In the genomic region with DNA sequence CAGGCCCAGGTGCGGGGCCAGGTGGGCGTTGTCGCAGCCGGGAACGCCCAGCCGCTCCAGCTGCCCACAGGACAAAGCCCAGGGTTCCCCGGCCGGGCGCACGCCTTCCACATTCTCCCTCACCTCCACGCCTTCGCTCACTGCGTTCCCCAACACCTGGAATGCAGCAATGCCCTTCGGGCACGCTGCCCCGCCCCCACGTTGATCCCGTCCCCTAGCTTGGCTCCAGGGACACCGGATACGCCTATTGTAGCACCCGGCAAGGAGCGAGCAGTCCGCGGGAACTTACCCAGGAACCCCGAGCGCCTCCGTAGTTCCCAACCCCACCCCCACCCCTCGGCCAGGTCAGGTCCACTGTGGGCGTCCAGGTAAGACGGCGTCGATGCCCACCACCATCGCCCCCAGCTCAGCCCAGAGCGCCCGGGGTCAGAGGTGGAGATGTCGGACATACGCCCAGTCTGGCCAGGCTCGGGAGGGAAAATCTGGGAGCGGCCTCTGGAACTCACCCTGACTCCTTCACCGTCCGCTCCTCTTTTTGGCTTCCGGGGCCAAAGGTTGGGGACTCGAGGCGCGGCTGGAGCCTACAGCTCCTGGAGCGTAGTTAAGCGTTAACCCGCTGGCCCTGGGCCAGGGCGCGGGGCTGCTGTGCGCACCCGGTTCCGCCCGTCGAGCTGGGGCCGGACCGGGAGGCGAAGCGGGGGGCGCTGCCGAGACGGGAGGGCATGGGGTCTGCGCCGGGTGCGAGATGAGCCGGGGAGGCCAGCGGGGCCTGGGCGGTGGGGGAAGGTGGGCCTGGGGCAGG, we compare ENCODE assay signal across 8 cellular contexts. TPM values are rescaled to one million over a fixed set of nuclear protein-coding genes. Genes with fewer than 3 reads are reported as not detected.
A peak's percentile ranks its signal among the peaks of the same experiment; 100 is the strongest.
DNase-seq lines count a peak whose midpoint lies in the region; ATAC-seq, FAIRE-seq and TF ChIP-seq lines count a peak whose summit lies in the region.

No MANE protein-coding gene starts in this region.

- H3K9me3 ChIP-seq in osteoblast (ENCODE audit: low read depth, low read length): no peaks in the 10 kb centered on the region

- ATAC-seq in HG03354 (IDR thresholded peaks at IDR 0.05; ENCODE audit: poor library complexity, severe bottlenecking, unreplicated experiment): no peak

- H3K4me1 ChIP-seq in osteoblast (ENCODE audit: insufficient read depth, low read length): peaks cover 12% of the 10 kb centered on the region

- H3K79me2 ChIP-seq in osteoblast (ENCODE audit: insufficient read depth, low read length): peaks cover 38% of the 10 kb centered on the region

- TF ChIP-seq CTCF in WI38 (IDR thresholded peaks at IDR 0.05; ENCODE audit: low read depth, low read length): no peak
- TF ChIP-seq CTCF in fibroblast of mammary gland (conservative IDR thresholded peaks at IDR 0.05; ENCODE audit: control insufficient read depth, insufficient read depth, low read depth, low read length): no peak
- no peak for TF ChIP-seq CTCF in osteoblast (IDR thresholded peaks at IDR 0.05; ENCODE audit: extremely low read depth, low read depth, low read length)
- TF ChIP-seq CTCF in GM10248 (IDR thresholded peaks at IDR 0.05; ENCODE audit: control extremely low read depth, extremely low read depth, low read depth, missing control alignments): no peak

- no peak for FAIRE-seq in urothelium cell line (lab: Jason Lieb, UNC)

- peak overlapping the region; percentile 66 for H3K4me2 ChIP-seq in osteoblast (ENCODE audit: insufficient read depth, low read length)

- no peak overlapping the region for H3K27ac ChIP-seq in osteoblast (ENCODE audit: low read depth, low read length)

- CTCF ChIA-PET in GM10248 (lab: Yijun Ruan, JAX): no interaction called here

- peak overlapping the region; percentile 52 for H3K4me3 ChIP-seq in WI38 (ENCODE audit: low read depth, low read length)
- peak overlapping the region; percentile 24 for H3K4me3 ChIP-seq in fibroblast of mammary gland (ENCODE audit: control insufficient read depth, low read depth, low read length)
- H3K4me3 ChIP-seq in osteoblast (ENCODE audit: insufficient read depth, low read length): peak overlapping the region; percentile 61

- POLR2A ChIA-PET in GM10248 (lab: Yijun Ruan, JAX): no interaction called here

- H3K36me3 ChIP-seq in osteoblast (ENCODE audit: insufficient read depth, low read length): no peaks in the 10 kb centered on the region

- no peaks in the 10 kb centered on the region for H3K36me3 Mint-ChIP-seq in activated T-cell treated with anti-CD3 and anti-CD28 coated beads, Interleukin-2, amount 50 U/mL, for 24 hours (ENCODE audit: low read depth)

- H3K4me1 Mint-ChIP-seq in activated T-cell treated with anti-CD3 and anti-CD28 coated beads, Interleukin-2, amount 50 U/mL, for 24 hours (ENCODE audit: low read depth): peaks cover 4% of the 10 kb centered on the region

- no peaks in the 10 kb centered on the region for H3K9me3 Mint-ChIP-seq in activated T-cell treated with anti-CD3 and anti-CD28 coated beads, Interleukin-2, amount 50 U/mL, for 24 hours

- H2AFZ ChIP-seq in osteoblast (ENCODE audit: low read length): no peak overlapping the region

- peaks cover 12% of the 10 kb centered on the region for H3K27me3 ChIP-seq in osteoblast (ENCODE audit: insufficient read depth, low read length)

- peak overlapping the region; percentile 47 for H3K4me3 Mint-ChIP-seq in activated T-cell treated with anti-CD3 and anti-CD28 coated beads, Interleukin-2, amount 50 U/mL, for 24 hours

- no peak overlapping the region for H3K27ac Mint-ChIP-seq in activated T-cell treated with anti-CD3 and anti-CD28 coated beads, Interleukin-2, amount 50 U/mL, for 24 hours

- peaks cover 24% of the 10 kb centered on the region for H3K27me3 Mint-ChIP-seq in activated T-cell treated with anti-CD3 and anti-CD28 coated beads, Interleukin-2, amount 50 U/mL, for 24 hours

- H4K20me1 ChIP-seq in osteoblast (ENCODE audit: insufficient read depth, low read length): peaks cover 28% of the 10 kb centered on the region

- DNase-seq in activated T-cell treated with anti-CD3 and anti-CD28 coated beads, Interleukin-2, amount 50 U/mL, for 24 hours: no peak
- no peak for DNase-seq in activated T-cell treated with anti-CD3 and anti-CD28 coated beads for 4 hours
- DNase-seq in fibroblast of mammary gland (ENCODE audit: low read depth): no peak
- peak; percentile 88 for DNase-seq in osteoblast (ENCODE audit: insufficient read length, low spot score, missing footprints)
- no peak for DNase-seq in GM10248 (ENCODE audit: extremely low spot score)
- no peak for DNase-seq in urothelium cell line (ENCODE audit: low spot score)

RNA-seq across cellular contexts. Expression of a gene that starts 0.6 kb away (rescaled TPM):
- total RNA-seq in osteoblast: 17.1 and 21.0 TPM in 2 replicates
